In the genomic region with DNA sequence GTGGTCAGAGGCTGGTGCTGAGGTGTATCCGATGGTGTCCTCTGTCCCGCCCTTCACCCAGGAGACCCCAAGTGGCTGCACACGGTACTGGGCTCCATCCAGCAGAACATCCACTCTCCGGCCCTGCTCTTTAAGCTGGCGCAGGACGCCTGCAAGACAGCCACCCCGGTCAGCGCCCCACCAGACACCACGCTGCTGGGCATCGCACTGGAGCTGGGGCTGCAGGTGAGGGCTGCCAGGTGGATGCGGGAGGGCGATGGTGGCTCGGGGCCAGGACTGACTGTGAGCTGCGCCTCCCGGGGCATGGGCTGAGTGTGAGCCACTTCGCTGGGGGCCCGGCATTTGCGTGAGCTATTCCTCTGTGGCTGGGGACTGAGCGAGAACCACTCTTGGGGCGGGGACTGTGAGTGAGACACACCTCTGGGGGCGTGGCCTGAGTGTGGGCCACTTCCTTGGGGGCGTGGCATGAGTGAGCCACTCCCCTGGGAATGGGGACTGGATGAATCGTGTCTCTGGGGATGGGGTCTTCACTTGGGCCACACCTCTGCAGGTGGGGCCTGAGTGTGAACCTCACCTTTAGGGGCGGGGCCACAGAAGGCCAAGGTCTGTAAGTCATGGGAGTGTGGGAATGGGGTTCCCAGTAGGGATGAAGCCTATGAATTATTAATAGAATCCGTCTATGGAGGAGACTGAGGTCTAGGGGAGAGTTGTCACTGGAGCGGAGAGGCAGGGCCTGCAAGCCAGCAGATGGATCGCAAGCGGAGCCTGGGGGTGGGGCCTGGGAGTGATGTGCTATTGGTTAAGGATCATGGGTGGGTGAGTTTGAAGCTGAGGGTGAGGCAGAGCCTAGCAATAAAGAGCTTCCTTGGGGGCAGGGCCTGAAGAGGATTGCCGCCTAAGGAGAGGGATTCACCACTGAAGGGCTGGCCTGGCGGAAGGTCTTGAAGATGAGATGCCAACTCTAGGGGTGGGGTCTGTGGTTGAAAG, we compare ENCODE assay signal across 12 cellular contexts. TPM values are rescaled to one million over a fixed set of nuclear protein-coding genes. Genes with fewer than 3 reads are reported as not detected.
DNase-seq lines count a peak whose midpoint lies in the region; ATAC-seq and TF ChIP-seq lines count a peak whose summit lies in the region.
"Had no signal": no experiment of that assay in that cellular context is flagged by ENCODE, and none has a peak within 500 bp of the region (broad histone marks: within the 10 kb centered on the region; RNA-seq: fewer than 3 reads in every experiment).

No MANE protein-coding gene starts in this region.

- peak; percentile 27 for ATAC-seq in body of pancreas
- no peak for ATAC-seq in HG02642 (IDR thresholded peaks at IDR 0.05; ENCODE audit: poor library complexity, unreplicated experiment)

- TF ChIP-seq CTCF in body of pancreas (IDR thresholded peaks at IDR 0.05) (no peak), osteocyte (IDR thresholded peaks at IDR 0.05) (no peak), tibial nerve (IDR thresholded peaks at IDR 0.05) (peak in 1 of 5 experiments; percentile 11)

- TF ChIP-seq POLR2A in body of pancreas (IDR thresholded peaks at IDR 0.05) (no peak), tibial nerve (IDR thresholded peaks at IDR 0.05) (no peak)

- H3K4me1 Mint-ChIP-seq in osteocyte (ENCODE audit: unreplicated experiment): peaks cover 9% of the 10 kb centered on the region

- H3K27ac ChIP-seq in HUES64 (ENCODE audit: low read depth, low read length): peak overlapping the region; percentile 57; the same call in 1 of the 2 replicates
- no peak overlapping the region for H3K27ac ChIP-seq in body of pancreas
- no peak overlapping the region for H3K27ac ChIP-seq in tibial nerve
- H3K27ac ChIP-seq: BLaER1 treated with 17β-estradiol and CSF1 and Interleukin-3, amounts not matched to agents 10 nM and 100 nM; left ventricle myocardium inferior; uterus had no signal

- peak overlapping the region; percentile 25 for H3K27ac Mint-ChIP-seq in osteocyte (ENCODE audit: unreplicated experiment)
- H3K27ac Mint-ChIP-seq: dendritic cell treated with granulocyte-macrophage colony-stimulating factor and Interleukin-4, amounts not matched to agents 40 ng/mL and 50 ng/mL, for 4 days had no signal

- peaks cover 60% of the 10 kb centered on the region for H3K36me3 ChIP-seq in HUES64 (ENCODE audit: insufficient read depth, low read length)
- H3K36me3 ChIP-seq in body of pancreas (replicated peaks in 1 of 2; ENCODE audit: insufficient read depth in 1 of 2, low read depth in 2 of 2): no peaks in the 10 kb centered on the region
- H3K36me3 ChIP-seq in tibial nerve: peaks cover 0 to 67% (median 0%) of the 10 kb centered on the region in 3 donors
- H3K36me3 ChIP-seq: uterus had no signal

- H3K4me3 Mint-ChIP-seq in osteocyte (ENCODE audit: unreplicated experiment): no peak overlapping the region
- H3K4me3 Mint-ChIP-seq: dendritic cell treated with granulocyte-macrophage colony-stimulating factor and Interleukin-4, amounts not matched to agents 40 ng/mL and 50 ng/mL, for 4 days had no signal

- H3K9me3 ChIP-seq in HUES64 (ENCODE audit: insufficient read depth, low read depth, low read length) (no peaks in the 10 kb centered on the region), body of pancreas (no peaks in the 10 kb centered on the region), tibial nerve (no peaks in the 10 kb centered on the region)
- H3K9me3 ChIP-seq: BLaER1 treated with 17β-estradiol and CSF1 and Interleukin-3, amounts not matched to agents 10 nM and 100 nM; left ventricle myocardium inferior; uterus had no signal

- peak; percentile 44 for DNase-seq in NCI-H2196 (lab: John Stamatoyannopoulos, UW; ENCODE audit: unreplicated experiment)
- no peak for DNase-seq in NCI-H2196 treated with DMSO at 0.1 percent for 48 hours (lab: John Stamatoyannopoulos, UW; ENCODE audit: unreplicated experiment)
- DNase-seq in body of pancreas: no peak
- no peak for DNase-seq in osteocyte (ENCODE audit: extremely low spot score, unreplicated experiment)
- DNase-seq in tibial nerve (ENCODE audit: low spot score in 2 of 2): no peak
- DNase-seq in activated effector memory CD4-positive, alpha-beta T cell treated with anti-CD3 and anti-CD28 coated beads, Interleukin-2, amount 50 U/mL, for 16 hours: no peak
- DNase-seq: left ventricle myocardium inferior, uterus had no signal

- no peaks in the 10 kb centered on the region for H3K9me3 Mint-ChIP-seq in osteocyte (ENCODE audit: unreplicated experiment)
- H3K9me3 Mint-ChIP-seq: dendritic cell treated with granulocyte-macrophage colony-stimulating factor and Interleukin-4, amounts not matched to agents 40 ng/mL and 50 ng/mL, for 4 days had no signal

- H3K4me3 ChIP-seq in HUES64 (ENCODE audit: low read length): no peak overlapping the region
- H3K4me3 ChIP-seq in body of pancreas: no peak overlapping the region
- no peak overlapping the region for H3K4me3 ChIP-seq in tibial nerve
- H3K4me3 ChIP-seq: BLaER1 treated with 17β-estradiol and CSF1 and Interleukin-3, amounts not matched to agents 10 nM and 100 nM; left ventricle myocardium inferior; uterus had no signal

- no peaks in the 10 kb centered on the region for H3K27me3 Mint-ChIP-seq in osteocyte (ENCODE audit: unreplicated experiment)
- H3K27me3 Mint-ChIP-seq: dendritic cell treated with granulocyte-macrophage colony-stimulating factor and Interleukin-4, amounts not matched to agents 40 ng/mL and 50 ng/mL, for 4 days had no signal

- H3K36me3 Mint-ChIP-seq in osteocyte (ENCODE audit: unreplicated experiment): peaks cover 30% of the 10 kb centered on the region

- H3K4me1 ChIP-seq in HUES64 (ENCODE audit: insufficient read depth, low read length) (no peaks in the 10 kb centered on the region; the same call in 1 of the 2 replicates), body of pancreas (no peaks in the 10 kb centered on the region), tibial nerve (peaks cover 0 to 20% (median 7%) of the 10 kb centered on the region in 4 donors)
- H3K4me1 ChIP-seq: uterus had no signal

- whole genome bisulfite sequencing in HUES64: 87% methylated on average over 30 of the region's 30 CpGs
- WGBS in body of pancreas, 2 donors: 85 to 89% methylated on average over 7 to 30 of the region's 30 CpGs
- 86 to 88% methylated on average over 24 to 30 of the region's 30 CpGs for WGBS in tibial nerve, 2 donors

- H3K9ac ChIP-seq in HUES64 (ENCODE audit: low read depth, low read length): no peak overlapping the region
- H3K9ac ChIP-seq: BLaER1 treated with 17β-estradiol and CSF1 and Interleukin-3, amounts not matched to agents 10 nM and 100 nM had no signal

- no peaks in the 10 kb centered on the region for H3K27me3 ChIP-seq in HUES64 (ENCODE audit: insufficient read depth, low read length)
- H3K27me3 ChIP-seq in body of pancreas: no peaks in the 10 kb centered on the region
- H3K27me3 ChIP-seq in tibial nerve: no peaks in the 10 kb centered on the region
- H3K27me3 ChIP-seq: BLaER1 treated with 17β-estradiol and CSF1 and Interleukin-3, amounts not matched to agents 10 nM and 100 nM; uterus had no signal

- no peak for TF ChIP-seq EP300 in tibial nerve (IDR thresholded peaks at IDR 0.05)

- intact Hi-C loops in body of pancreas (cut with DNase I): no loop called here

RNA-seq across cellular contexts. Expression of a gene that starts 30.5 kb away (rescaled TPM):
- polyA plus RNA-seq in HUES64 (2013, experiment 1 of 2): 15.5 TPM
- polyA plus RNA-seq in HUES64 (2013, experiment 2 of 2): 16.8 TPM
- total RNA-seq in body of pancreas (10 to 100 TPM in 1 of 2 donors, 1 to 10 TPM in 1; 3.4 to 12.5 TPM), osteocyte (14.0 and 15.1 TPM in 2 replicates), tibial nerve (10 to 100 TPM in 1 of 4 donors, 1 to 10 TPM in 3; 2.8 to 19.8 (median 4.0) TPM)

RNA-seq across cellular contexts. Expression of a gene that starts 51.2 kb away (rescaled TPM):
- not detected for polyA plus RNA-seq in HUES64 (2013, experiment 1 of 2)
- polyA plus RNA-seq in HUES64 (2013, experiment 2 of 2): not detected
- total RNA-seq in body of pancreas (not detected), osteocyte (1.1 and 3.5 TPM in 2 replicates), tibial nerve (not detected)

RNA-seq across cellular contexts. Expression of a gene that starts 51.5 kb away (rescaled TPM):
- 134 TPM for polyA plus RNA-seq in HUES64 (2013, experiment 1 of 2)
- polyA plus RNA-seq in HUES64 (2013, experiment 2 of 2): 150 TPM
- 100 to 1,000 TPM in 1 of 2 donors, 10 to 100 TPM in 1; 47.7 to 103 TPM for total RNA-seq in body of pancreas
- total RNA-seq in osteocyte: 82.4 and 86.6 TPM in 2 replicates
- 100 to 1,000 TPM; 187 to 290 (median 235) TPM for total RNA-seq in tibial nerve
